ENCODE assay signal across 9 cellular contexts in genomic region chr14:76929927-76930326, GRCh38.
DNase-seq lines count a peak whose midpoint lies in the region; ATAC-seq, FAIRE-seq and TF ChIP-seq lines count a peak whose summit lies in the region.
"Had no signal": no experiment of that assay in that cellular context is flagged by ENCODE, and none has a peak within 500 bp of the region (broad histone marks: within the 10 kb centered on the region; RNA-seq: fewer than 3 reads in every experiment).

No MANE protein-coding gene starts in this region.

- ATAC-seq in HG02759 (IDR thresholded peaks at IDR 0.05; ENCODE audit: unreplicated experiment): no peak

- H3K27me3 ChIP-seq in bronchial epithelial cell (ENCODE audit: control insufficient read depth, insufficient read depth, low read length): no peaks in the 10 kb centered on the region
- H3K27me3 ChIP-seq: cardiac muscle cell had no signal

- TF ChIP-seq CTCF in bronchial epithelial cell (IDR thresholded peaks at IDR 0.05; ENCODE audit: insufficient read depth, low read length, severe bottlenecking) (no peak), GM10266 (IDR thresholded peaks at IDR 0.05; ENCODE audit: control insufficient read depth, insufficient read depth, low read depth, missing control alignments) (no peak)

- no peak for FAIRE-seq in bronchial epithelial cell (lab: Jason Lieb, UNC)

- peak overlapping the region in 14 of 21 experiments; percentile 0 to 84 (median 55) for H3K27ac ChIP-seq in skin epidermis
- H3K27ac ChIP-seq: cardiac muscle cell had no signal

- H3K4me3 ChIP-seq in bronchial epithelial cell (ENCODE audit: low read depth, low read length): no peak overlapping the region
- no peak overlapping the region for H3K4me3 ChIP-seq in skin epidermis
- H3K4me3 ChIP-seq: cardiac muscle cell had no signal

- DNase-seq in KBM-7 (peak; percentile 95), T-helper 1 cell (peak; percentile 40 to 83 (median 58)), bronchial epithelial cell (ENCODE audit: low read depth) (peak; percentile 55), germinal center (ENCODE audit: low spot score) (no peak), ureter (ENCODE audit: low spot score) (no peak), GM10266 (ENCODE audit: extremely low spot score) (no peak)

- in situ Hi-C loops in KBM-7 (cut with MboI; ENCODE audit: low pct_unique_long_range_greater_than_20kb, low sequenced_read_pairs): no loop called here

- no peaks in the 10 kb centered on the region for H3K36me3 ChIP-seq in bronchial epithelial cell (ENCODE audit: control insufficient read depth, insufficient read depth, low read length)
- H3K36me3 ChIP-seq: cardiac muscle cell had no signal

Comparison
In these comparisons a context has a peak if more than half of its experiments do, and no peak if none do; other contexts are left out.
1. DNase-seq: peak in KBM-7 (single experiment), T-helper 1 cell (5 of 5) and bronchial epithelial cell (single experiment); none in germinal center (single experiment), ureter (single experiment) and GM10266 (single experiment).